17 cellular contexts compared by ENCODE assay signal in the genomic region with DNA sequence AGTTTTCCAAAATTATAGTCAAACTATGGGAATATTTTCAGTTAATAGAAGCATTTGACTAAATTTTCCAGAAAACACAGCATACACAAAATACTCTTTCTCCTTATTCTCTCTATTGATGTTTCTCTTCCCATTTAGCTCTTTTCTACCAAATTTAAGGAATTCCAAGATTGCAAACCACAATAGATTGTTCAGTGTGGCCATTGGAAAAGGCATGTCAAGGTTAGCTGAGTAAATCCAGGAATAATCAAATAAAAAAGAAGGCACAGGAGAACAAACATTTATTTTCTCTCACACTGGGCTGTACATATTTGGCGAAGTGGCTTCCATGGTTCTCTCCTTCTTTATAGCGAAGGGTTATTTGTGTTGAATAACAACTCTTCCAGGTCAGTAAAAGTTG.
DNase-seq lines count a peak whose midpoint lies in the region; ATAC-seq and TF ChIP-seq lines count a peak whose summit lies in the region.
"Had no signal": no experiment of that assay in that cellular context is flagged by ENCODE, and none has a peak within 500 bp of the region (broad histone marks: within the 10 kb centered on the region; RNA-seq: fewer than 3 reads in every experiment).

No MANE protein-coding gene starts in this region.

- H3K9ac ChIP-seq in PC-3 (ENCODE audit: low read length): no peak overlapping the region
- H3K9ac ChIP-seq: BLaER1, KMS-11 had no signal

- no peaks in the 10 kb centered on the region for H3K79me2 ChIP-seq in GM23338 (replicated peaks; ENCODE audit: insufficient read depth)
- H3K79me2 ChIP-seq in PC-3 (ENCODE audit: low read length): no peaks in the 10 kb centered on the region

- H3K27me3 ChIP-seq in GM23338 (ENCODE audit: insufficient read depth) (no peaks in the 10 kb centered on the region), PC-3 (ENCODE audit: low read length) (no peaks in the 10 kb centered on the region)
- H3K27me3 ChIP-seq: BLaER1 had no signal

- BruUV-seq in PC-3 (replicated peaks; lab: Mats Ljungman, UMichigan): no TSS peak

- H3K36me3 Mint-ChIP-seq in GM23338 (ENCODE audit: low read depth) (no peaks in the 10 kb centered on the region), glutamatergic neuron (ENCODE audit: unreplicated experiment) (no peaks in the 10 kb centered on the region)
- H3K36me3 Mint-ChIP-seq: CD4-positive, CD25-positive, alpha-beta regulatory T cell had no signal

- H3K4me3 Mint-ChIP-seq in GM23338 (no peak overlapping the region), glutamatergic neuron (ENCODE audit: unreplicated experiment) (no peak overlapping the region)
- H3K4me3 Mint-ChIP-seq: CD4-positive, CD25-positive, alpha-beta regulatory T cell had no signal

- H3K4me1 Mint-ChIP-seq in GM23338 (peaks cover 24% of the 10 kb centered on the region), glutamatergic neuron (ENCODE audit: low read depth, unreplicated experiment) (peaks cover 24% of the 10 kb centered on the region)
- H3K4me1 Mint-ChIP-seq: CD4-positive, CD25-positive, alpha-beta regulatory T cell had no signal

- TF ChIP-seq CTCF in GM23338 (conservative IDR thresholded peaks at IDR 0.05; ENCODE audit: low read depth in 2 of 2): no peak
- TF ChIP-seq CTCF in PC-3 (conservative IDR thresholded peaks at IDR 0.05; ENCODE audit: low read depth, low read length): no peak
- TF ChIP-seq CTCF in glutamatergic neuron (IDR thresholded peaks at IDR 0.05; ENCODE audit: partially characterized antibody, unreplicated experiment): no peak

- no peaks in the 10 kb centered on the region for H3K9me3 ChIP-seq in PC-3 (ENCODE audit: low read length)
- H3K9me3 ChIP-seq: BLaER1 had no signal

- H3F3A ChIP-seq in GM23338 (replicated peaks; ENCODE audit: low read depth) (no peaks in the 10 kb centered on the region), PC-3 (ENCODE audit: low read length, unreplicated experiment) (no peaks in the 10 kb centered on the region)

- intact Hi-C loops in PC-3 (cut with micrococcal nuclease): no loop called here

- CTCF ChIA-PET in PC-3 (lab: Charles Lee): no interaction called here

- H3K27ac ChIP-seq in GM23338 (ENCODE audit: low read depth) (no peak overlapping the region), PC-3 (ENCODE audit: low read length) (0 out of 2 replicates have a peak overlapping the region, but pooled peaks have one; percentile 7)
- H3K27ac ChIP-seq: BLaER1, KMS-11 had no signal

- peaks cover 13% of the 10 kb centered on the region for H3K4me1 ChIP-seq in GM23338 (ENCODE audit: insufficient read depth)
- H3K4me1 ChIP-seq in PC-3 (ENCODE audit: insufficient read depth, low read length): peaks cover 10% of the 10 kb centered on the region
- H3K4me1 ChIP-seq: BLaER1 had no signal

- no peak overlapping the region for H3K4me3 ChIP-seq in GM23338
- no peak overlapping the region for H3K4me3 ChIP-seq in PC-3 (ENCODE audit: low read length)
- H3K4me3 ChIP-seq: BLaER1, GM12878 had no signal

- no peak for ATAC-seq in GM23338
- ATAC-seq in PC-3: no peak
- no peak for ATAC-seq in GM18873 (IDR thresholded peaks at IDR 0.05; ENCODE audit: low FRiP score, unreplicated experiment)
- ATAC-seq in GM18868 (IDR thresholded peaks at IDR 0.05; ENCODE audit: unreplicated experiment): no peak
- ATAC-seq: GM12878, HepG2 had no signal

- H3K27me3 Mint-ChIP-seq in GM23338 (ENCODE audit: insufficient read depth, low read depth, poor library complexity): no peaks in the 10 kb centered on the region
- H3K27me3 Mint-ChIP-seq in glutamatergic neuron (ENCODE audit: unreplicated experiment): no peaks in the 10 kb centered on the region
- H3K27me3 Mint-ChIP-seq: CD4-positive, CD25-positive, alpha-beta regulatory T cell had no signal

- POLR2A ChIA-PET in PC-3 (lab: Charles Lee; ENCODE audit: unreplicated experiment): no interaction called here

- H3K9me3 Mint-ChIP-seq in GM23338: no peaks in the 10 kb centered on the region
- no peaks in the 10 kb centered on the region for H3K9me3 Mint-ChIP-seq in glutamatergic neuron (ENCODE audit: unreplicated experiment)

- peak overlapping the region; percentile 81 for H3K27ac Mint-ChIP-seq in GM23338
- no peak overlapping the region for H3K27ac Mint-ChIP-seq in glutamatergic neuron (ENCODE audit: unreplicated experiment)
- H3K27ac Mint-ChIP-seq: CD4-positive, CD25-positive, alpha-beta regulatory T cell had no signal

- no peaks in the 10 kb centered on the region for H3K9me2 ChIP-seq in GM23338 (ENCODE audit: insufficient read depth)
- no peaks in the 10 kb centered on the region for H3K9me2 ChIP-seq in PC-3 (replicated peaks; ENCODE audit: low read length)

- DNase-seq in GM23338 (ENCODE audit: low spot score) (no peak), PC-3 (no peak), astrocyte of the hippocampus (ENCODE audit: low read depth, low spot score) (peak; percentile 58), renal cortical epithelial cell (ENCODE audit: low read depth) (peak; percentile 50), glutamatergic neuron (no peak), NCI-H446 treated with DMSO at 0.1 percent for 48 hours (lab: John Stamatoyannopoulos, UW) (no peak)
- DNase-seq: AML-193; CD4-positive, CD25-positive, alpha-beta regulatory T cell; DMS 273 treated with DMSO at 0.1 percent for 48 hours; DMS79; H7 had no signal

- H3K4me2 ChIP-seq in GM23338 (no peak overlapping the region), PC-3 (ENCODE audit: low read length) (peak overlapping the region; percentile 44)
- H3K4me2 ChIP-seq: BLaER1, KMS-11 had no signal

- H3K36me3 ChIP-seq in GM23338 (ENCODE audit: insufficient read depth): no peaks in the 10 kb centered on the region
- no peaks in the 10 kb centered on the region for H3K36me3 ChIP-seq in PC-3 (ENCODE audit: low read depth, low read length)
- H3K36me3 ChIP-seq: BLaER1 had no signal

- no peak overlapping the region for H2AFZ ChIP-seq in GM23338
- no peak overlapping the region for H2AFZ ChIP-seq in PC-3 (ENCODE audit: low read length)

- H4K20me1 ChIP-seq in GM23338 (replicated peaks; ENCODE audit: insufficient read depth): no peaks in the 10 kb centered on the region
- no peaks in the 10 kb centered on the region for H4K20me1 ChIP-seq in PC-3 (ENCODE audit: low read length)
- H4K20me1 ChIP-seq: BLaER1 had no signal

TF ChIP-seq in GM23338, 12 proteins besides CTCF, POLR2A, EP300 and RAD21 (continues in another document):
- TF ChIP-seq EZH2phosphoT487 (IDR thresholded peaks at IDR 0.05; ENCODE audit: unreplicated experiment) (no peak), NANOG (IDR thresholded peaks at IDR 0.05; ENCODE audit: borderline replicate concordance) (no peak)
- TF ChIP-seq, protein P1, sequence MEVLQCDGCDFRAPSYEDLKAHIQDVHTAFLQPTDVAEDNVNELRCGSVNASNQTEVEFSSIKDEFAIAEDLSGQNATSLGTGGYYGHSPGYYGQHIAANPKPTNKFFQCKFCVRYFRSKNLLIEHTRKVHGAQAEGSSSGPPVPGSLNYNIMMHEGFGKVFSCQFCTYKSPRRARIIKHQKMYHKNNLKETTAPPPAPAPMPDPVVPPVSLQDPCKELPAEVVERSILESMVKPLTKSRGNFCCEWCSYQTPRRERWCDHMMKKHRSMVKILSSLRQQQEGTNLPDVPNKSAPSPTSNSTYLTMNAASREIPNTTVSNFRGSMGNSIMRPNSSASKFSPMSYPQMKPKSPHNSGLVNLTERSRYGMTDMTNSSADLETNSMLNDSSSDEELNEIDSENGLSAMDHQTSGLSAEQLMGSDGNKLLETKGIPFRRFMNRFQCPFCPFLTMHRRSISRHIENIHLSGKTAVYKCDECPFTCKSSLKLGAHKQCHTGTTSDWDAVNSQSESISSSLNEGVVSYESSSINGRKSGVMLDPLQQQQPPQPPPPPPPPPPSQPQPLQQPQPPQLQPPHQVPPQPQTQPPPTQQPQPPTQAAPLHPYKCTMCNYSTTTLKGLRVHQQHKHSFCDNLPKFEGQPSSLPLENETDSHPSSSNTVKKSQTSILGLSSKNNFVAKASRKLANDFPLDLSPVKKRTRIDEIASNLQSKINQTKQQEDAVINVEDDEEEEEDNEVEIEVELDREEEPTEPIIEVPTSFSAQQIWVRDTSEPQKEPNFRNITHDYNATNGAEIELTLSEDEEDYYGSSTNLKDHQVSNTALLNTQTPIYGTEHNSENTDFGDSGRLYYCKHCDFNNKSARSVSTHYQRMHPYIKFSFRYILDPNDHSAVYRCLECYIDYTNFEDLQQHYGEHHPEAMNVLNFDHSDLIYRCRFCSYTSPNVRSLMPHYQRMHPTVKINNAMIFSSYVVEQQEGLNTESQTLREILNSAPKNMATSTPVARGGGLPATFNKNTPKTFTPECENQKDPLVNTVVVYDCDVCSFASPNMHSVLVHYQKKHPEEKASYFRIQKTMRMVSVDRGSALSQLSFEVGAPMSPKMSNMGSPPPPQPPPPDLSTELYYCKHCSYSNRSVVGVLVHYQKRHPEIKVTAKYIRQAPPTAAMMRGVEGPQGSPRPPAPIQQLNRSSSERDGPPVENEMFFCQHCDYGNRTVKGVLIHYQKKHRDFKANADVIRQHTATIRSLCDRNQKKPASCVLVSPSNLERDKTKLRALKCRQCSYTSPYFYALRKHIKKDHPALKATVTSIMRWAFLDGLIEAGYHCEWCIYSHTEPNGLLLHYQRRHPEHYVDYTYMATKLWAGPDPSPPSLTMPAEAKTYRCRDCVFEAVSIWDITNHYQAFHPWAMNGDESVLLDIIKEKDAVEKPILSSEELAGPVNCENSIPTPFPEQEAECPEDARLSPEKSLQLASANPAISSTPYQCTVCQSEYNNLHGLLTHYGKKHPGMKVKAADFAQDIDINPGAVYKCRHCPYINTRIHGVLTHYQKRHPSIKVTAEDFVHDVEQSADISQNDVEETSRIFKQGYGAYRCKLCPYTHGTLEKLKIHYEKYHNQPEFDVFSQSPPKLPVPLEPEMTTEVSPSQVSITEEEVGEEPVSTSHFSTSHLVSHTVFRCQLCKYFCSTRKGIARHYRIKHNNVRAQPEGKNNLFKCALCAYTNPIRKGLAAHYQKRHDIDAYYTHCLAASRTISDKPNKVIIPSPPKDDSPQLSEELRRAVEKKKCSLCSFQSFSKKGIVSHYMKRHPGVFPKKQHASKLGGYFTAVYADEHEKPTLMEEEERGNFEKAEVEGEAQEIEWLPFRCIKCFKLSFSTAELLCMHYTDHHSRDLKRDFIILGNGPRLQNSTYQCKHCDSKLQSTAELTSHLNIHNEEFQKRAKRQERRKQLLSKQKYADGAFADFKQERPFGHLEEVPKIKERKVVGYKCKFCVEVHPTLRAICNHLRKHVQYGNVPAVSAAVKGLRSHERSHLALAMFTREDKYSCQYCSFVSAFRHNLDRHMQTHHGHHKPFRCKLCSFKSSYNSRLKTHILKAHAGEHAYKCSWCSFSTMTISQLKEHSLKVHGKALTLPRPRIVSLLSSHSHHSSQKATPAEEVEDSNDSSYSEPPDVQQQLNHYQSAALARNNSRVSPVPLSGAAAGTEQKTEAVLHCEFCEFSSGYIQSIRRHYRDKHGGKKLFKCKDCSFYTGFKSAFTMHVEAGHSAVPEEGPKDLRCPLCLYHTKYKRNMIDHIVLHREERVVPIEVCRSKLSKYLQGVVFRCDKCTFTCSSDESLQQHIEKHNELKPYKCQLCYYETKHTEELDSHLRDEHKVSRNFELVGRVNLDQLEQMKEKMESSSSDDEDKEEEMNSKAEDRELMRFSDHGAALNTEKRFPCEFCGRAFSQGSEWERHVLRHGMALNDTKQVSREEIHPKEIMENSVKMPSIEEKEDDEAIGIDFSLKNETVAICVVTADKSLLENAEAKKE (CRISPR knock-in tag; IDR thresholded peaks at IDR 0.05): no peak

Comparison
In these comparisons a context has a peak if more than half of its experiments do, and no peak if none do; other contexts are left out.
1. DNase-seq: peak in astrocyte of the hippocampus (single experiment) and renal cortical epithelial cell (single experiment); none in GM23338 (single experiment), PC-3 (single experiment), glutamatergic neuron (single experiment) and NCI-H446 treated with DMSO at 0.1 percent for 48 hours (single experiment).